ENCODE assay signal across 23 cellular contexts in genomic region chr2:129273266-129274037, GRCh38.
"Had no signal": no experiment of that assay in that cellular context is flagged by ENCODE, and none has a peak within 500 bp of the region (broad histone marks: within the 10 kb centered on the region; RNA-seq: fewer than 3 reads in every experiment).

No MANE protein-coding gene starts in this region.

- H3K9me3 ChIP-seq: colonic mucosa, esophagus squamous epithelium, left lung, lower lobe of right lung, mucosa of descending colon had no signal

- H3K4me3 Mint-ChIP-seq: dendritic cell treated with granulocyte-macrophage colony-stimulating factor and Interleukin-4, amounts not matched to agents 40 ng/mL and 50 ng/mL, for 4 days; effector memory CD8-positive, alpha-beta T cell; endodermal cell; mesothelial cell of epicardium had no signal

- H3K4me3 ChIP-seq: colonic mucosa, esophagus squamous epithelium, gastroesophageal sphincter, heart right ventricle, left lung, lower lobe of right lung, mucosa of descending colon had no signal

- H3K27me3 Mint-ChIP-seq: effector memory CD8-positive, alpha-beta T cell had no signal

- H3K36me3 ChIP-seq: colonic mucosa, esophagus squamous epithelium, gastroesophageal sphincter, heart right ventricle, left lung, lower lobe of right lung had no signal

- H3K27me3 ChIP-seq: colonic mucosa, esophagus squamous epithelium, gastroesophageal sphincter, heart right ventricle, left lung had no signal

- H3K4me1 ChIP-seq: colonic mucosa, esophagus squamous epithelium, gastroesophageal sphincter, heart right ventricle, left lung, lower lobe of right lung had no signal

- ATAC-seq: effector memory CD8-positive, alpha-beta T cell; esophagus mucosa; gastroesophageal sphincter; heart right ventricle; left cardiac atrium; left lung; left ventricle myocardium superior; lower lobe of right lung; mucosa of descending colon had no signal

- DNase-seq: cerebellar nuclear complex; colonic mucosa; cortex of kidney; effector CD8-positive, alpha-beta T cell; effector memory CD8-positive, alpha-beta T cell; endodermal cell; erythroblast; esophagus squamous epithelium; foreskin fibroblast; foreskin melanocyte; heart right ventricle; hippocampal formation; left cardiac atrium; left lung; left ventricle myocardium superior; lower lobe of right lung; mesenchymal stem cell; mucosa of descending colon had no signal

- H3K27ac ChIP-seq: colonic mucosa, epithelial cell of prostate, esophagus squamous epithelium, gastroesophageal sphincter, heart right ventricle, left lung, lower lobe of right lung had no signal

- H3K4me1 Mint-ChIP-seq: endodermal cell, mesothelial cell of epicardium had no signal

- H3K9me3 Mint-ChIP-seq: dendritic cell treated with granulocyte-macrophage colony-stimulating factor and Interleukin-4, amounts not matched to agents 40 ng/mL and 50 ng/mL, for 4 days had no signal

- H3K27ac Mint-ChIP-seq: dendritic cell treated with granulocyte-macrophage colony-stimulating factor and Interleukin-4, amounts not matched to agents 40 ng/mL and 50 ng/mL, for 4 days; effector memory CD8-positive, alpha-beta T cell; endodermal cell; mesothelial cell of epicardium had no signal
